In genomic region chr11:109865558-109866186, GRCh38 we compare ENCODE assay signal across 1 cellular context.
TF ChIP-seq lines count a peak whose summit lies in the region.

No MANE protein-coding gene starts in this region.

TF ChIP-seq in neural cell, 6 proteins besides CTCF, POLR2A, EP300 and RAD21 (continued from another document):
- TF ChIP-seq, protein P1, sequence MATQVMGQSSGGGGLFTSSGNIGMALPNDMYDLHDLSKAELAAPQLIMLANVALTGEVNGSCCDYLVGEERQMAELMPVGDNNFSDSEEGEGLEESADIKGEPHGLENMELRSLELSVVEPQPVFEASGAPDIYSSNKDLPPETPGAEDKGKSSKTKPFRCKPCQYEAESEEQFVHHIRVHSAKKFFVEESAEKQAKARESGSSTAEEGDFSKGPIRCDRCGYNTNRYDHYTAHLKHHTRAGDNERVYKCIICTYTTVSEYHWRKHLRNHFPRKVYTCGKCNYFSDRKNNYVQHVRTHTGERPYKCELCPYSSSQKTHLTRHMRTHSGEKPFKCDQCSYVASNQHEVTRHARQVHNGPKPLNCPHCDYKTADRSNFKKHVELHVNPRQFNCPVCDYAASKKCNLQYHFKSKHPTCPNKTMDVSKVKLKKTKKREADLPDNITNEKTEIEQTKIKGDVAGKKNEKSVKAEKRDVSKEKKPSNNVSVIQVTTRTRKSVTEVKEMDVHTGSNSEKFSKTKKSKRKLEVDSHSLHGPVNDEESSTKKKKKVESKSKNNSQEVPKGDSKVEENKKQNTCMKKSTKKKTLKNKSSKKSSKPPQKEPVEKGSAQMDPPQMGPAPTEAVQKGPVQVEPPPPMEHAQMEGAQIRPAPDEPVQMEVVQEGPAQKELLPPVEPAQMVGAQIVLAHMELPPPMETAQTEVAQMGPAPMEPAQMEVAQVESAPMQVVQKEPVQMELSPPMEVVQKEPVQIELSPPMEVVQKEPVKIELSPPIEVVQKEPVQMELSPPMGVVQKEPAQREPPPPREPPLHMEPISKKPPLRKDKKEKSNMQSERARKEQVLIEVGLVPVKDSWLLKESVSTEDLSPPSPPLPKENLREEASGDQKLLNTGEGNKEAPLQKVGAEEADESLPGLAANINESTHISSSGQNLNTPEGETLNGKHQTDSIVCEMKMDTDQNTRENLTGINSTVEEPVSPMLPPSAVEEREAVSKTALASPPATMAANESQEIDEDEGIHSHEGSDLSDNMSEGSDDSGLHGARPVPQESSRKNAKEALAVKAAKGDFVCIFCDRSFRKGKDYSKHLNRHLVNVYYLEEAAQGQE (IDR thresholded peaks at IDR 0.05; ENCODE audit: borderline replicate concordance), result no peak
- TF ChIP-seq SMC3 (conservative IDR thresholded peaks at IDR 0.05; ENCODE audit: poor library complexity) (peak; percentile 63), POLR2AphosphoS5 (IDR thresholded peaks at IDR 0.05) (no peak), EZH2 (IDR thresholded peaks at IDR 0.05; ENCODE audit: borderline replicate concordance, insufficient read depth, low read length, poor library complexity, severe bottlenecking) (no peak)
